1 cellular context compared by ENCODE assay signal in genomic region chr3:198080521-198081384, GRCh38.
TF ChIP-seq lines count a peak whose summit lies in the region.

No MANE protein-coding gene starts in this region.

TF ChIP-seq in HepG2, 621 proteins besides CTCF, POLR2A, EP300 and RAD21 (continued from another document):
- TF ChIP-seq, protein P1, sequence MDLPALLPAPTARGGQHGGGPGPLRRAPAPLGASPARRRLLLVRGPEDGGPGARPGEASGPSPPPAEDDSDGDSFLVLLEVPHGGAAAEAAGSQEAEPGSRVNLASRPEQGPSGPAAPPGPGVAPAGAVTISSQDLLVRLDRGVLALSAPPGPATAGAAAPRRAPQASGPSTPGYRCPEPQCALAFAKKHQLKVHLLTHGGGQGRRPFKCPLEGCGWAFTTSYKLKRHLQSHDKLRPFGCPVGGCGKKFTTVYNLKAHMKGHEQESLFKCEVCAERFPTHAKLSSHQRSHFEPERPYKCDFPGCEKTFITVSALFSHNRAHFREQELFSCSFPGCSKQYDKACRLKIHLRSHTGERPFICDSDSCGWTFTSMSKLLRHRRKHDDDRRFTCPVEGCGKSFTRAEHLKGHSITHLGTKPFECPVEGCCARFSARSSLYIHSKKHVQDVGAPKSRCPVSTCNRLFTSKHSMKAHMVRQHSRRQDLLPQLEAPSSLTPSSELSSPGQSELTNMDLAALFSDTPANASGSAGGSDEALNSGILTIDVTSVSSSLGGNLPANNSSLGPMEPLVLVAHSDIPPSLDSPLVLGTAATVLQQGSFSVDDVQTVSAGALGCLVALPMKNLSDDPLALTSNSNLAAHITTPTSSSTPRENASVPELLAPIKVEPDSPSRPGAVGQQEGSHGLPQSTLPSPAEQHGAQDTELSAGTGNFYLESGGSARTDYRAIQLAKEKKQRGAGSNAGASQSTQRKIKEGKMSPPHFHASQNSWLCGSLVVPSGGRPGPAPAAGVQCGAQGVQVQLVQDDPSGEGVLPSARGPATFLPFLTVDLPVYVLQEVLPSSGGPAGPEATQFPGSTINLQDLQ (CRISPR knock-in tag; IDR thresholded peaks at IDR 0.05) = 0 out of 2 replicates have a peak, but pooled peaks have one; percentile 42
- peak; percentile 69; the same call in 1 of the 2 replicates for TF ChIP-seq ZNF556 (CRISPR knock-in tag; IDR thresholded peaks at IDR 0.05; ENCODE audit: borderline replicate concordance)
- TF ChIP-seq ARNT2 (CRISPR knock-in tag; IDR thresholded peaks at IDR 0.05; ENCODE audit: low read depth) = peak; percentile 61; the same call in 1 of the 2 replicates
- TF ChIP-seq, protein P2, sequence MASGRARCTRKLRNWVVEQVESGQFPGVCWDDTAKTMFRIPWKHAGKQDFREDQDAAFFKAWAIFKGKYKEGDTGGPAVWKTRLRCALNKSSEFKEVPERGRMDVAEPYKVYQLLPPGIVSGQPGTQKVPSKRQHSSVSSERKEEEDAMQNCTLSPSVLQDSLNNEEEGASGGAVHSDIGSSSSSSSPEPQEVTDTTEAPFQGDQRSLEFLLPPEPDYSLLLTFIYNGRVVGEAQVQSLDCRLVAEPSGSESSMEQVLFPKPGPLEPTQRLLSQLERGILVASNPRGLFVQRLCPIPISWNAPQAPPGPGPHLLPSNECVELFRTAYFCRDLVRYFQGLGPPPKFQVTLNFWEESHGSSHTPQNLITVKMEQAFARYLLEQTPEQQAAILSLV (CRISPR knock-in tag; IDR thresholded peaks at IDR 0.05; ENCODE audit: borderline replicate concordance) = peak; percentile 80; the same call in 1 of the 2 replicates
- peak; percentile 34; the same call in 1 of the 2 replicates for TF ChIP-seq ZNF773 (CRISPR knock-in tag; IDR thresholded peaks at IDR 0.05; ENCODE audit: borderline replicate concordance)
- TF ChIP-seq ZNF704 (CRISPR knock-in tag; IDR thresholded peaks at IDR 0.05; ENCODE audit: borderline replicate concordance) = no peak
- TF ChIP-seq FOSL2 (CRISPR knock-in tag; IDR thresholded peaks at IDR 0.05) = no peak
- peak; percentile 22 for TF ChIP-seq STAG1 (CRISPR knock-in tag; IDR thresholded peaks at IDR 0.05)
- no peak for TF ChIP-seq ZNF614 (CRISPR knock-in tag; IDR thresholded peaks at IDR 0.05; ENCODE audit: borderline replicate concordance)
- 0 out of 2 replicates have a peak, but pooled peaks have one; percentile 49 for TF ChIP-seq AKAP8 (CRISPR knock-in tag; IDR thresholded peaks at IDR 0.05)
- TF ChIP-seq HOXA3 (CRISPR knock-in tag; IDR thresholded peaks at IDR 0.05) = peak; percentile 58
- peak; percentile 15 for TF ChIP-seq RBM39 (IDR thresholded peaks at IDR 0.05; ENCODE audit: low read depth, low read length, poor library complexity, severe bottlenecking)
- peak; percentile 32; the same call in 1 of the 2 replicates for TF ChIP-seq ZFP91 (CRISPR knock-in tag; IDR thresholded peaks at IDR 0.05; ENCODE audit: borderline replicate concordance)
- TF ChIP-seq KDM2A (CRISPR knock-in tag; IDR thresholded peaks at IDR 0.05; ENCODE audit: borderline replicate concordance, low read depth) = 0 out of 2 replicates have a peak, but pooled peaks have one; percentile 37
- TF ChIP-seq ZNF24 (IDR thresholded peaks at IDR 0.05) = no peak
- no peak for TF ChIP-seq NONO (IDR thresholded peaks at IDR 0.05)
- peak; percentile 46; the same call in 1 of the 2 replicates for TF ChIP-seq NONO (CRISPR knock-in tag; conservative IDR thresholded peaks at IDR 0.05)
- TF ChIP-seq NRL (CRISPR knock-in tag; IDR thresholded peaks at IDR 0.05; ENCODE audit: borderline replicate concordance) = 0 out of 2 replicates have a peak, but pooled peaks have one; percentile 6
- TF ChIP-seq MTF2 (CRISPR knock-in tag; IDR thresholded peaks at IDR 0.05; ENCODE audit: borderline replicate concordance) = 0 out of 2 replicates have a peak, but pooled peaks have one; percentile 24
- TF ChIP-seq FOXO1 (CRISPR knock-in tag; IDR thresholded peaks at IDR 0.05) = no peak
- peak; percentile 26 for TF ChIP-seq ZNF883 (CRISPR knock-in tag; IDR thresholded peaks at IDR 0.05; ENCODE audit: not compliant biosample characterization)
- TF ChIP-seq, protein P3, sequence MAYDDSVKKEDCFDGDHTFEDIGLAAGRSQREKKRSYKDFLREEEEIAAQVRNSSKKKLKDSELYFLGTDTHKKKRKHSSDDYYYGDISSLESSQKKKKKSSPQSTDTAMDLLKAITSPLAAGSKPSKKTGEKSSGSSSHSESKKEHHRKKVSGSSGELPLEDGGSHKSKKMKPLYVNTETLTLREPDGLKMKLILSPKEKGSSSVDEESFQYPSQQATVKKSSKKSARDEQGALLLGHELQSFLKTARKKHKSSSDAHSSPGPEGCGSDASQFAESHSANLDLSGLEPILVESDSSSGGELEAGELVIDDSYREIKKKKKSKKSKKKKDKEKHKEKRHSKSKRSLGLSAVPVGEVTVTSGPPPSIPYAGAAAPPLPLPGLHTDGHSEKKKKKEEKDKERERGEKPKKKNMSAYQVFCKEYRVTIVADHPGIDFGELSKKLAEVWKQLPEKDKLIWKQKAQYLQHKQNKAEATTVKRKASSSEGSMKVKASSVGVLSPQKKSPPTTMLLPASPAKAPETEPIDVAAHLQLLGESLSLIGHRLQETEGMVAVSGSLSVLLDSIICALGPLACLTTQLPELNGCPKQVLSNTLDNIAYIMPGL (CRISPR knock-in tag; IDR thresholded peaks at IDR 0.05; ENCODE audit: borderline replicate concordance in 1 of 2, low read depth in 1 of 2) = peak in 1 of 2 experiments; percentile 67; a peak in 2 of 4 replicates
- TF ChIP-seq TERF1 (CRISPR knock-in tag; IDR thresholded peaks at IDR 0.05) = no peak
- TF ChIP-seq ZNF235 (CRISPR knock-in tag; IDR thresholded peaks at IDR 0.05; ENCODE audit: borderline replicate concordance) = 0 out of 2 replicates have a peak, but pooled peaks have one; percentile 7
- peak; percentile 84 for TF ChIP-seq ETV5 (CRISPR knock-in tag; IDR thresholded peaks at IDR 0.05; ENCODE audit: borderline replicate concordance)
- no peak for TF ChIP-seq ZNF576 (CRISPR knock-in tag; IDR thresholded peaks at IDR 0.05)
- TF ChIP-seq DPF2 (CRISPR knock-in tag; IDR thresholded peaks at IDR 0.05; ENCODE audit: borderline replicate concordance, low read depth) = no peak
- TF ChIP-seq NCOA1 (CRISPR knock-in tag; IDR thresholded peaks at IDR 0.05) = 0 out of 2 replicates have a peak, but pooled peaks have one; percentile 68
- TF ChIP-seq, protein P4, sequence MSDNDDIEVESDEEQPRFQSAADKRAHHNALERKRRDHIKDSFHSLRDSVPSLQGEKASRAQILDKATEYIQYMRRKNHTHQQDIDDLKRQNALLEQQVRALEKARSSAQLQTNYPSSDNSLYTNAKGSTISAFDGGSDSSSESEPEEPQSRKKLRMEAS (IDR thresholded peaks at IDR 0.05) = peak; percentile 58; the same call in 1 of the 2 replicates
- no peak for TF ChIP-seq SRSF9 (IDR thresholded peaks at IDR 0.05; ENCODE audit: borderline replicate concordance, insufficient read depth, low read depth, low read length, poor library complexity, severe bottlenecking)
- TF ChIP-seq ZFP1 (CRISPR knock-in tag; IDR thresholded peaks at IDR 0.05) = no peak
- no peak for TF ChIP-seq ZNF549 (CRISPR knock-in tag; IDR thresholded peaks at IDR 0.05)
- TF ChIP-seq ZNF607 (CRISPR knock-in tag; IDR thresholded peaks at IDR 0.05; ENCODE audit: borderline replicate concordance) = 0 out of 2 replicates have a peak, but pooled peaks have one; percentile 41
- TF ChIP-seq SRSF1 (optimal IDR thresholded peaks at IDR 0.05; ENCODE audit: low read depth, low read length) = no peak
- TF ChIP-seq ZSCAN20 (CRISPR knock-in tag; IDR thresholded peaks at IDR 0.05; ENCODE audit: borderline replicate concordance) = peak; percentile 35; the same call in 1 of the 2 replicates
- 0 out of 2 replicates have a peak, but pooled peaks have one; percentile 37 for TF ChIP-seq ZSCAN21 (CRISPR knock-in tag; IDR thresholded peaks at IDR 0.05; ENCODE audit: borderline replicate concordance)
- peak; percentile 100 for TF ChIP-seq RNF2 (conservative IDR thresholded peaks at IDR 0.05; ENCODE audit: low read depth)
- no peak for TF ChIP-seq ZBTB21 (CRISPR knock-in tag; IDR thresholded peaks at IDR 0.05)
- no peak for TF ChIP-seq ZNF20 (CRISPR knock-in tag; IDR thresholded peaks at IDR 0.05)
TF ChIP-seq in HepG2: peak in this region for 76.
